Comparison of ENCODE assay signal across 9 cellular contexts in genomic region chr20:59603727-59604608, GRCh38. TPM values are rescaled to one million over a fixed set of nuclear protein-coding genes. Genes with fewer than 3 reads are reported as not detected.
DNase-seq lines count a peak whose midpoint lies in the region; ATAC-seq lines count a peak whose summit lies in the region.
"Had no signal": no experiment of that assay in that cellular context is flagged by ENCODE, and none has a peak within 500 bp of the region (broad histone marks: within the 10 kb centered on the region; RNA-seq: fewer than 3 reads in every experiment).

Gene PHACTR3, plus strand, starts transcription at chr20:59604540. Its CDS starts 475 bp downstream, at chr20:59605015.

- WGBS in HUES64: 47% methylated on average over 38 of the region's 40 CpGs

- H3K27me3 ChIP-seq in HUES64 (ENCODE audit: insufficient read depth, low read length): peaks cover 94% of the 10 kb centered on the region
- H3K27me3 ChIP-seq in iPS-18a (ENCODE audit: control insufficient read depth, insufficient read depth, low read length): peaks cover 100% of the 10 kb centered on the region

- H3K9ac ChIP-seq in HUES64 (ENCODE audit: low read depth, low read length) (peak within 1 kb of the TSS; percentile 47; the same call in 1 of the 2 replicates), iPS-18a (ENCODE audit: low read length) (peak within 1 kb of the TSS; percentile 28)

- H3K27ac ChIP-seq in HUES64 (ENCODE audit: low read depth, low read length) (no peak within 1 kb of the TSS), angular gyrus (ENCODE audit: low read depth, low read length) (peak within 1 kb of the TSS; percentile 89), iPS-18a (ENCODE audit: low read length) (no peak within 1 kb of the TSS), substantia nigra (ENCODE audit: low read depth, low read length, poor library complexity, severe bottlenecking) (peak within 1 kb of the TSS; percentile 97)

- H3K9me3 ChIP-seq in HUES64 (ENCODE audit: insufficient read depth, low read depth, low read length) (no peaks in the 10 kb centered on the region), iPS-18a (ENCODE audit: control insufficient read depth, low read depth, low read length) (no peaks in the 10 kb centered on the region)

- no peak for ATAC-seq in HG02763 (IDR thresholded peaks at IDR 0.05; ENCODE audit: unreplicated experiment)

- DNase-seq in substantia nigra (lab: John Stamatoyannopoulos, UW) (peak in 39 of 49 donors; percentile 26 to 87 (median 51)), NCI-H510A (lab: John Stamatoyannopoulos, UW) (no peak)
- no peak for DNase-seq in stimulated activated CD4-positive, alpha-beta T cell treated with anti-CD3 and anti-CD28 coated beads, Interleukin-15, amount 100 ng/mL, for 24 hours
- DNase-seq: erythroblast, Karpas-422 had no signal

- H3K4me3 ChIP-seq in HUES64 (ENCODE audit: low read length) (peak within 1 kb of the TSS; percentile 37), iPS-18a (ENCODE audit: low read length) (peak within 1 kb of the TSS; percentile 42)

- H3K36me3 ChIP-seq in HUES64 (ENCODE audit: insufficient read depth, low read length) (no peaks in the 10 kb centered on the region), iPS-18a (ENCODE audit: control insufficient read depth, low read depth, low read length) (no peaks in the 10 kb centered on the region)

- H3K4me1 ChIP-seq in HUES64 (ENCODE audit: insufficient read depth, low read length) (no peaks in the 10 kb centered on the region), iPS-18a (ENCODE audit: control insufficient read depth, low read depth, low read length) (no peaks in the 10 kb centered on the region)

RNA-seq across cellular contexts. Expression of gene PHACTR3, which starts in this region (rescaled TPM):
- polyA plus RNA-seq in HUES64 (2013, experiment 1 of 2): 1.1 TPM
- 2.1 TPM for polyA plus RNA-seq in HUES64 (2013, experiment 2 of 2)

Comparison
In these comparisons a context has a peak if more than half of its experiments do, and no peak if none do; other contexts are left out.
1. H3K27ac ChIP-seq: peak in angular gyrus (single experiment) and substantia nigra (single experiment); none in HUES64 (single experiment) and iPS-18a (single experiment).
2. DNase-seq: peak in substantia nigra (39 of 49); none in NCI-H510A (single experiment) and stimulated activated CD4-positive, alpha-beta T cell treated with anti-CD3 and anti-CD28 coated beads, Interleukin-15, amount 100 ng/mL, for 24 hours (single experiment).